In genomic region chr12:65505321-65506121, GRCh38 we compare ENCODE assay signal across 17 cellular contexts.
"Had no signal": no experiment of that assay in that cellular context is flagged by ENCODE, and none has a peak within 500 bp of the region (broad histone marks: within the 10 kb centered on the region; RNA-seq: fewer than 3 reads in every experiment).

No MANE protein-coding gene starts in this region.

- H3K4me1 ChIP-seq: colonic mucosa, foreskin keratinocyte had no signal

- H3K36me3 ChIP-seq: colonic mucosa, left ventricle myocardium inferior, ovary, thoracic aorta had no signal

- DNase-seq: activated CD4-positive, alpha-beta T cell treated with anti-CD3 and anti-CD28 coated beads, Interleukin-2, amount 50 U/mL, for 1 hour; activated CD4-positive, CD25-positive, alpha-beta regulatory T cell treated with anti-CD3 and anti-CD28 coated beads, Interleukin-2, amount 50 U/mL, for 72 hours; activated CD8-positive, alpha-beta memory T cell treated with anti-CD3 and anti-CD28 coated beads, Interleukin-2, amount 50 U/mL, for 4 hours; activated gamma-delta T cell treated with Interleukin-2 at 50 U/mL for 16 hours; activated T-cell treated with anti-CD3 and anti-CD28 coated beads, Interleukin-2, amount 50 U/mL, for 4 hours; body of pancreas; colonic mucosa; foreskin keratinocyte; left ventricle myocardium inferior; mammary epithelial cell; ovary; psoas muscle; stimulated activated CD4-positive, alpha-beta T cell treated with anti-CD3 and anti-CD28 coated beads, Interleukin-4, amount 100 ng/mL, for 4 hours; T1000 had no signal

- H3K9me3 ChIP-seq: body of pancreas, colonic mucosa, left ventricle myocardium inferior, ovary, psoas muscle, thoracic aorta had no signal

- H3K27me3 ChIP-seq: body of pancreas, colonic mucosa, foreskin keratinocyte, hepatocyte, ovary had no signal

- H3K4me3 ChIP-seq: body of pancreas, colonic mucosa, hepatocyte, left ventricle myocardium inferior, ovary, psoas muscle, smooth muscle cell, thoracic aorta had no signal

- H3K27ac ChIP-seq: colonic mucosa, foreskin keratinocyte, hepatocyte, left ventricle myocardium inferior, ovary, psoas muscle, thoracic aorta had no signal
